ENCODE assay signal across 8 cellular contexts in genomic region chr6:19024737-19025136, GRCh38.
A peak's percentile ranks its signal among the peaks of the same experiment; 100 is the strongest.
DNase-seq lines count a peak whose midpoint lies in the region; ATAC-seq, FAIRE-seq and TF ChIP-seq lines count a peak whose summit lies in the region.

No MANE protein-coding gene starts in this region.

- POLR2A ChIA-PET in A549 (lab: Yijun Ruan, JAX), result no interaction called here
- POLR2A ChIA-PET in HCT116 (lab: Charles Lee), result interaction anchor here (1.0 kb wide), 1 partner anchor 393 kb away, joined by 6 read pairs; no protein-coding TSS in a partner anchor

- 6% methylated on average over 4 of the region's 4 CpGs for WGBS in A549 (ENCODE audit: missing lambda C conversion rate)
- WGBS in testis, 2 donors, result 49 to 63% methylated on average over 4 of the region's 4 CpGs

- TF ChIP-seq EP300 in A549 (IDR thresholded peaks at IDR 0.05), result no peak

- TF ChIP-seq RAD21 in A549 (conservative IDR thresholded peaks at IDR 0.05 in 1 of 2, IDR thresholded peaks at IDR 0.05 in 1 of 2), result peak; percentile 62 to 63
- TF ChIP-seq RAD21 in HCT116 (IDR thresholded peaks at IDR 0.05; ENCODE audit: low read depth), result peak; percentile 87

- no peaks in the 10 kb centered on the region for H3K9me2 ChIP-seq in HCT116 (ENCODE audit: insufficient read depth)

- H2AFZ ChIP-seq in HCT116 (ENCODE audit: low read depth, low read length, poor library complexity, severe bottlenecking), result peak overlapping the region; percentile 93

- no peak overlapping the region for H3K27ac ChIP-seq in A549
- H3K27ac ChIP-seq in HCT116 (ENCODE audit: low read depth, low read length), result no peak overlapping the region
- H3K27ac ChIP-seq in testis, result no peak overlapping the region

- BruUV-seq in HCT116 (replicated peaks; lab: Mats Ljungman, UMichigan), result no TSS peak

- ATAC-seq in A549 (peak; percentile 68 to 75; a peak in 4 of 6 replicates), HCT116 (peak; percentile 92), GM21423 (IDR thresholded peaks at IDR 0.05; ENCODE audit: unreplicated experiment) (no peak), HG03196 (IDR thresholded peaks at IDR 0.05; ENCODE audit: unreplicated experiment) (no peak)
- ATAC-seq in natural killer cell treated with Interleukin-12 subunit alpha and Interleukin-12 subunit beta and Interleukin-15 and Interleukin-18, amount 100 ng/mL, for 72 hours, result no peak

- H3K9me3 ChIP-seq in A549 (no peaks in the 10 kb centered on the region), HCT116 (ENCODE audit: control insufficient read depth in 1 of 2, insufficient read depth in 1 of 2, low read depth in 1 of 2, low read length in 2 of 2) (no peaks in the 10 kb centered on the region), NT2/D1 (ENCODE audit: insufficient read depth, low read length) (no peaks in the 10 kb centered on the region), testis (no peaks in the 10 kb centered on the region)

- H4K20me1 ChIP-seq in HCT116 (ENCODE audit: insufficient read depth), result no peaks in the 10 kb centered on the region

- H3K79me2 ChIP-seq in HCT116 (ENCODE audit: insufficient read depth, low read length), result no peaks in the 10 kb centered on the region

- peaks cover 5% of the 10 kb centered on the region for H3K36me3 Mint-ChIP-seq in natural killer cell treated with Interleukin-12 subunit alpha and Interleukin-12 subunit beta and Interleukin-15 and Interleukin-18, amount 100 ng/mL, for 72 hours

- H3K27me3 Mint-ChIP-seq in natural killer cell treated with Interleukin-12 subunit alpha and Interleukin-12 subunit beta and Interleukin-15 and Interleukin-18, amount 100 ng/mL, for 72 hours, result no peaks in the 10 kb centered on the region

- CTCF ChIA-PET in A549 (lab: Yijun Ruan, JAX), result interaction anchor here (0.6 to 2.1 kb wide), 12 partner anchors 10 to 1035 kb away, joined by 3 to 8 read pairs (median 4); no protein-coding TSS in a partner anchor
- CTCF ChIA-PET in HCT116 (lab: Charles Lee), result interaction anchor here (0.5 to 2.6 kb wide), 34 partner anchors 9 to 1032 kb away, joined by 3 to 21 read pairs (median 4); no protein-coding TSS in a partner anchor

- TF ChIP-seq POLR2A in A549 (IDR thresholded peaks at IDR 0.05; ENCODE audit: low read length), result no peak
- TF ChIP-seq POLR2A in HCT116 (IDR thresholded peaks at IDR 0.05; ENCODE audit: borderline replicate concordance, extremely low read depth, insufficient read depth, insufficient read length), result no peak
- no peak for TF ChIP-seq POLR2A in testis (IDR thresholded peaks at IDR 0.05)

- no peak overlapping the region for H3K4me3 Mint-ChIP-seq in natural killer cell treated with Interleukin-12 subunit alpha and Interleukin-12 subunit beta and Interleukin-15 and Interleukin-18, amount 100 ng/mL, for 72 hours

- H3K4me2 ChIP-seq in A549 (no peak overlapping the region), HCT116 (ENCODE audit: low read length) (no peak overlapping the region)

- DNase-seq in A549 (ENCODE audit: low read depth in 1 of 2, low spot score in 1 of 2) (peak; percentile 0 to 34), HCT116 (ENCODE audit: low read depth, low spot score) (peak; percentile 54), NT2/D1 (ENCODE audit: low read depth, low spot score) (peak; percentile 44), fibroblast of villous mesenchyme (ENCODE audit: low read depth) (peak; percentile 11), testis (peak; percentile 63)
- DNase-seq in natural killer cell treated with Interleukin-12 subunit alpha and Interleukin-12 subunit beta and Interleukin-15 and Interleukin-18, amount 100 ng/mL, for 72 hours (ENCODE audit: low spot score), result no peak

- no peak overlapping the region for H3K4me3 ChIP-seq in A549
- no peak overlapping the region for H3K4me3 ChIP-seq in HCT116 (replicated peaks in 1 of 2; ENCODE audit: low read depth in 1 of 2, low read length in 2 of 2)
- H3K4me3 ChIP-seq in NT2/D1 (ENCODE audit: insufficient read length, low read depth), result no peak overlapping the region
- no peak overlapping the region for H3K4me3 ChIP-seq in fibroblast of villous mesenchyme (ENCODE audit: low read depth, low read length)
- no peak overlapping the region for H3K4me3 ChIP-seq in testis

- H3K36me3 ChIP-seq in HCT116 (ENCODE audit: control insufficient read depth in 1 of 2, insufficient read depth in 2 of 2, low read length in 2 of 2), result no peaks in the 10 kb centered on the region
- H3K36me3 ChIP-seq in NT2/D1 (ENCODE audit: insufficient read depth, insufficient read length, low read length), result no peaks in the 10 kb centered on the region
- no peaks in the 10 kb centered on the region for H3K36me3 ChIP-seq in testis (ENCODE audit: low read depth, missing control alignments)

- RAD21 ChIA-PET in HCT116 (lab: Charles Lee; ENCODE audit: low non-redundant PET in 1 of 2, low total read pairs in 2 of 2, uncharacterized antibody in 2 of 2, unreplicated experiment in 2 of 2), result interaction anchor here (0.6 to 1.2 kb wide), 4 partner anchors 801 to 1031 kb away, joined by 3 to 4 read pairs (median 3); no protein-coding TSS in a partner anchor

- H3K27me3 ChIP-seq in HCT116 (ENCODE audit: insufficient read depth, low read length), result no peaks in the 10 kb centered on the region
- H3K27me3 ChIP-seq in NT2/D1 (ENCODE audit: insufficient read depth, insufficient read length), result no peaks in the 10 kb centered on the region
- no peaks in the 10 kb centered on the region for H3K27me3 ChIP-seq in testis

- no peaks in the 10 kb centered on the region for H3K4me1 ChIP-seq in A549
- no peaks in the 10 kb centered on the region for H3K4me1 ChIP-seq in HCT116 (ENCODE audit: control insufficient read depth in 1 of 2, insufficient read depth in 2 of 2, low read length in 2 of 2)
- no peaks in the 10 kb centered on the region for H3K4me1 ChIP-seq in NT2/D1 (ENCODE audit: insufficient read depth, insufficient read length)
- no peaks in the 10 kb centered on the region for H3K4me1 ChIP-seq in testis

- no peaks in the 10 kb centered on the region for H3K4me1 Mint-ChIP-seq in natural killer cell treated with Interleukin-12 subunit alpha and Interleukin-12 subunit beta and Interleukin-15 and Interleukin-18, amount 100 ng/mL, for 72 hours (ENCODE audit: low read depth in 2 of 2)

- no peak overlapping the region for H3K27ac Mint-ChIP-seq in natural killer cell treated with Interleukin-12 subunit alpha and Interleukin-12 subunit beta and Interleukin-15 and Interleukin-18, amount 100 ng/mL, for 72 hours

- intact Hi-C loops in HCT116 (cut with micrococcal nuclease) (loop anchor here (1.0 to 2.0 kb wide), 2 partner anchors 828 to 1032 kb away; no protein-coding TSS in a partner anchor), testis (cut with DNase I; ENCODE audit: low total_unique reads) (no loop called here)

- TF ChIP-seq CTCF in A549 (IDR thresholded peaks at IDR 0.05) (peak; percentile 48), HCT116 (IDR thresholded peaks at IDR 0.05 in 2 of 3, conservative IDR thresholded peaks at IDR 0.05 in 1 of 3; ENCODE audit: borderline replicate concordance in 1 of 3, insufficient read depth in 1 of 3, low read depth in 2 of 3, low read length in 2 of 3) (peak; percentile 61 to 73 (median 66); a peak in 5 of 6 replicates), fibroblast of villous mesenchyme (IDR thresholded peaks at IDR 0.05; ENCODE audit: insufficient read depth, low read depth, low read length) (peak; percentile 53), testis (IDR thresholded peaks at IDR 0.05) (peak in 2 of 3 experiments; percentile 37 to 42)

- peaks cover 7% of the 10 kb centered on the region for H3K9me3 Mint-ChIP-seq in natural killer cell treated with Interleukin-12 subunit alpha and Interleukin-12 subunit beta and Interleukin-15 and Interleukin-18, amount 100 ng/mL, for 72 hours

- no peak overlapping the region for H3K9ac ChIP-seq in HCT116 (ENCODE audit: low read length)
- H3K9ac ChIP-seq in NT2/D1 (ENCODE audit: insufficient read length, low read depth), result no peak overlapping the region

- FAIRE-seq in A549 (lab: Jason Lieb, UNC), result no peak

TF ChIP-seq in A549, 52 proteins besides CTCF, POLR2A, EP300 and RAD21:
- TF ChIP-seq MAFK (IDR thresholded peaks at IDR 0.05; ENCODE audit: partially characterized antibody) (no peak), SMC3 (IDR thresholded peaks at IDR 0.05) (peak; percentile 51; the same call in 2 of the 3 replicates)

TF ChIP-seq in HCT116, 20 proteins besides CTCF, POLR2A, EP300 and RAD21:
- no peak for TF ChIP-seq ZBTB33 (IDR thresholded peaks at IDR 0.05; ENCODE audit: extremely low read depth, insufficient replicate concordance, low read length)
- peak; percentile 46 for TF ChIP-seq TCF7L2 (IDR thresholded peaks at IDR 0.05; ENCODE audit: borderline replicate concordance, extremely low read depth, insufficient read depth, insufficient read length)

Comparison
In these comparisons a context has a peak if more than half of its experiments do, and no peak if none do; other contexts are left out.
1. ATAC-seq: peak in A549 (2 of 2) and HCT116 (single experiment); none in GM21423 (single experiment), natural killer cell treated with Interleukin-12 subunit alpha and Interleukin-12 subunit beta and Interleukin-15 and Interleukin-18, amount 100 ng/mL, for 72 hours (0 of 2) and HG03196 (single experiment).
2. Of the 6 proteins assayed by ChIP-seq in both A549 and HCT116: peak only in A549: none; only in HCT116: none; in both: CTCF and RAD21; in neither: 4.
3. Peak in every context shown above with its lines, with median percentiles within 50 percentile points of each other: CTCF ChIP-seq.